22 cellular contexts compared by ENCODE assay signal in genomic region chr4:76476606-76477005, GRCh38. TPM values are rescaled to one million over a fixed set of nuclear protein-coding genes. Genes with fewer than 3 reads are reported as not detected.
"Had no signal": no experiment of that assay in that cellular context is flagged by ENCODE, and none has a peak within 500 bp of the region (broad histone marks: within the 10 kb centered on the region; RNA-seq: fewer than 3 reads in every experiment).

No MANE protein-coding gene starts in this region.

- H3K27ac ChIP-seq: dorsolateral prefrontal cortex, hepatocyte, parathyroid adenoma, prostate gland, right lobe of liver, testis, tibial nerve had no signal

- H3K36me3 ChIP-seq: prostate gland, right lobe of liver, tibial nerve had no signal

- DNase-seq: cortex of kidney; dorsolateral prefrontal cortex; effector CD8-positive, alpha-beta T cell; foreskin melanocyte; head of caudate nucleus; left colon; left ventricle myocardium superior; mesendoderm; naive thymus-derived CD4-positive, alpha-beta T cell; nephron progenitor cell; right lobe of liver; stimulated activated CD4-positive, alpha-beta T cell treated with anti-CD3 and anti-CD28 coated beads, Interleukin-2, amount 100 ng/mL, for 24 hours; stimulated activated CD4-positive, alpha-beta T cell treated with anti-CD3 and anti-CD28 coated beads, Interleukin-4, amount 100 ng/mL, for 4 hours; stimulated activated naive B cell treated with anti-CD40 and anti-IgM and Interleukin-4, amounts not matched to agents 10 μg/mL and 1 μg/mL and 100 μg/mL, for 72 hours; stimulated activated naive CD8-positive, alpha-beta T cell treated with anti-CD3 and anti-CD28 coated beads, Interleukin-15, amount 100 ng/mL, for 72 hours; testis had no signal

- H2AFZ ChIP-seq: hepatocyte, parathyroid adenoma had no signal

- H3K4me1 ChIP-seq: parathyroid adenoma, prostate gland, right lobe of liver, testis, tibial nerve had no signal

- ATAC-seq: left colon; left ventricle myocardium superior; naive thymus-derived CD4-positive, alpha-beta T cell; right lobe of liver; stimulated activated naive B cell treated with anti-CD40 and anti-IgM and Interleukin-4, amounts not matched to agents 10 μg/mL and 1 μg/mL and 100 μg/mL, for 72 hours; stimulated activated naive CD8-positive, alpha-beta T cell treated with anti-CD3 and anti-CD28 coated beads, Interleukin-15, amount 100 ng/mL, for 72 hours had no signal

- H3K9me3 ChIP-seq: prostate gland, right lobe of liver, testis had no signal

- H3K27me3 ChIP-seq: dorsolateral prefrontal cortex, hepatocyte, right lobe of liver, testis, tibial nerve had no signal

- H3K4me2 ChIP-seq: hepatocyte had no signal

- H3K79me2 ChIP-seq: hepatocyte, parathyroid adenoma had no signal

- H3K4me3 ChIP-seq: dorsolateral prefrontal cortex, hepatocyte, lung, prostate gland, right lobe of liver, testis, tibial nerve had no signal

- H3K9ac ChIP-seq: parathyroid adenoma had no signal

RNA-seq across cellular contexts. Expression of gene SHROOM3, which starts 41.6 kb away (rescaled TPM):
- total RNA-seq: naive thymus-derived CD4-positive, alpha-beta T cell had no signal
- polyA plus RNA-seq: naive thymus-derived CD4-positive, alpha-beta T cell had no signal

RNA-seq across cellular contexts. Expression of gene CCDC158, which starts 55.7 kb away (rescaled TPM):
- total RNA-seq: hepatocyte; mononuclear cell; naive thymus-derived CD4-positive, alpha-beta T cell had no signal
- polyA plus RNA-seq: naive thymus-derived CD4-positive, alpha-beta T cell had no signal
